Comparison of ENCODE assay signal across 34 cellular contexts in the genomic region with DNA sequence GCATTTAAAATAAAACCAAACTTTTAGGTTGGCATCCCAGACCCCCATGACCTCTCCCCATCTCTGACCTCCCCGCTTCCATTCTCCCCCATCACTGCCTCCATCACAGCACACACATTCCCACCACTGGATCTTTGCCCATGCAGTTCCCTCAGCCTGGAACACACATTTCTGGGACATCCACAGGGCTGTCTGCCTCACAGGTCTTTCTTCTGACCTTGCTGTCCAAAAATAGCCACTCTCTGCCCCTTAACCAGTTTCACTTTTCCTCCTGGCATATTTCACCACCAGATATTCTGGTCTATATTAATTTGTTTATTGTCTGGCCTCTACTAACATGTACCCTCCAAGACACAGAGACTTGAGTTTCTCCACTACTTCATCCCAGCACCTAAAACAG.
"Had no signal": no experiment of that assay in that cellular context is flagged by ENCODE, and none has a peak within 500 bp of the region (broad histone marks: within the 10 kb centered on the region; RNA-seq: fewer than 3 reads in every experiment).

No MANE protein-coding gene starts in this region.

- DNase-seq: activated CD4-positive, alpha-beta T cell treated with anti-CD3 and anti-CD28 coated beads for 1 hour; activated CD4-positive, alpha-beta T cell treated with anti-CD3 and anti-CD28 coated beads for 48 hours; activated CD4-positive, CD25-positive, alpha-beta regulatory T cell; activated CD8-positive, alpha-beta T cell treated with anti-CD3 and anti-CD28 coated beads for 36 hours; activated effector memory CD4-positive, alpha-beta T cell treated with anti-CD3 and anti-CD28 coated beads, Interleukin-2, amount 50 U/mL, for 16 hours; activated naive CD4-positive, alpha-beta T cell; activated naive CD4-positive, alpha-beta T cell treated with anti-CD3 and anti-CD28 coated beads, Interleukin-2, amount 50 U/mL, for 16 hours; activated naive CD8-positive, alpha-beta T cell treated with anti-CD3 and anti-CD28 coated beads for 36 hours; activated T-cell treated with anti-CD3 and anti-CD28 coated beads, Interleukin-2, amount 50 U/mL, for 1 hour; activated T-cell treated with anti-CD3 and anti-CD28 coated beads, Interleukin-2, amount 50 U/mL, for 72 hours; amniotic stem cell; aorta; brain microvascular endothelial cell; Karpas-422; NCI-H1048; NCI-H1105 treated with DMSO at 0.1 percent for 48 hours; NCI-H1436; NCI-H1694; NCI-H1930; NCI-H2081 treated with DMSO at 0.1 percent for 48 hours; NCI-H226; NCI-H446 treated with DMSO at 0.1 percent for 48 hours; NCI-H524; NCI-H69; NCI-H82; SIG-M5; T-helper 1 cell; T-helper 2 cell; T-helper 9 cell; WERI-Rb-1 had no signal

- H3K4me3 ChIP-seq: K562 had no signal

- ATAC-seq: activated CD8-positive, alpha-beta T cell treated with anti-CD3 and anti-CD28 coated beads for 36 hours; activated T-cell treated with anti-CD3 and anti-CD28 coated beads, Interleukin-2, amount 50 U/mL, for 72 hours; activated T-helper 17 cell treated with anti-CD3 and anti-CD28 coated beads, Interleukin-2, amount 50 U/mL, for 72 hours; K562; Panc1; SK-N-SH treated with all-trans-retinoic acid at 6 μM for 48 hours had no signal

- H3K36me3 ChIP-seq: brain microvascular endothelial cell, WERI-Rb-1 had no signal

- H3K27ac ChIP-seq: brain microvascular endothelial cell, WERI-Rb-1 had no signal
